Comparison of ENCODE assay signal across 8 cellular contexts in the genomic region with DNA sequence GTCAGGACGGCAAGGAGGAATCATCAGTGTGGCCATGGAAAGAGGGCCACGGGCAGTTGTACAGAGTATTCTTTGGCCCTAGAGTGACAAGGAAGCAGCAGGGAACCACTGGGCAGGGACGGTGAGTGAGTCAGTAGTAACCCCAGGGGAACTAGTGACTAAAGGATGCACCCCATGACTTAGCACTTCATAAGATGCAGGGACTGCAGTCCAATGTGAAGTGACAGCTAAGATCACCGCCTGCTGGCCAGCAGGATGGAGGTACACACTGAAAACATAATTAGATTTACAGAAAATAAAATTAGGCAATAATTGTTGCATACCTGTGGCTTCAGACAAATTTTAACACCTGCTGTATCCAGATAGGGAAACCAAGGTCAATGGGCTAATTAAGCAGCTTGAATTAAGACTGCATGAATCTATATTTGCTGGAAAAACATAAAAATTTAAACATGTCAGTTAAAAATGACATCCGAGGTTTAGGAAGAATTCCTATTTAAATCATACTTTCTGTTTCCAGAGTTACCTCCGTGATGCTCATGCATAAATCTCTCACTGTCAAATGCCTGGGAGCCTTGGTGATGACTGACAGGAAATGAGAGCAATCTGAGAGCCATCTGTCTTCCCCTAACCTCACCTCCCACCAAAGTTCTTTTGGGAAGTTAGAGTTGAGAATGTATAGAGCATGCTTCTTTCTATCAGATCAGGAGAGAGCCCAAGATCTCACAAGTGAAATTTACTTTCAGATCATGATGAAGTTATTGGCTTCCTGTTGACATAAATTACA. TPM values are rescaled to one million over a fixed set of nuclear protein-coding genes. Genes with fewer than 3 reads are reported as not detected.
DNase-seq lines count a peak whose midpoint lies in the region; ATAC-seq, FAIRE-seq and TF ChIP-seq lines count a peak whose summit lies in the region.

No MANE protein-coding gene starts in this region.

- H3K27ac Mint-ChIP-seq in natural killer cell (no peak overlapping the region), astrocyte (ENCODE audit: unreplicated experiment) (no peak overlapping the region)
- H3K27ac Mint-ChIP-seq in natural killer cell treated with Interleukin-12 subunit alpha and Interleukin-12 subunit beta and Interleukin-15 and Interleukin-18, amount 100 ng/mL, for 72 hours, result no peak overlapping the region
- no peak overlapping the region for H3K27ac Mint-ChIP-seq in stimulated activated naive CD8-positive, alpha-beta T cell treated with anti-CD3 and anti-CD28 coated beads, Interleukin-15, amount 100 ng/mL, for 72 hours

- H3K36me3 Mint-ChIP-seq in natural killer cell (no peaks in the 10 kb centered on the region), astrocyte (ENCODE audit: low read depth, unreplicated experiment) (no peaks in the 10 kb centered on the region)
- no peaks in the 10 kb centered on the region for H3K36me3 Mint-ChIP-seq in natural killer cell treated with Interleukin-12 subunit alpha and Interleukin-12 subunit beta and Interleukin-15 and Interleukin-18, amount 100 ng/mL, for 72 hours

- H3K27me3 ChIP-seq in astrocyte (ENCODE audit: insufficient read depth, low read length), result no peaks in the 10 kb centered on the region
- no peaks in the 10 kb centered on the region for H3K27me3 ChIP-seq in ascending aorta

- H2AFZ ChIP-seq in astrocyte (ENCODE audit: low read depth, low read length), result no peak overlapping the region

- H3K4me3 ChIP-seq in astrocyte (ENCODE audit: insufficient read depth, low read depth, low read length), result no peak overlapping the region
- no peak overlapping the region for H3K4me3 ChIP-seq in ascending aorta

- H3K36me3 ChIP-seq in astrocyte (ENCODE audit: insufficient read depth, low read length) (no peaks in the 10 kb centered on the region), ascending aorta (no peaks in the 10 kb centered on the region)

- intact Hi-C loops in natural killer cell (cut with micrococcal nuclease), result no loop called here
- intact Hi-C loops in ascending aorta (cut with DNase I), result no loop called here

- TF ChIP-seq CTCF in natural killer cell (IDR thresholded peaks at IDR 0.05) (no peak), astrocyte (IDR thresholded peaks at IDR 0.05; ENCODE audit: insufficient read depth, low read depth, low read length) (peak; percentile 31), omental fat pad (IDR thresholded peaks at IDR 0.05) (no peak), ascending aorta (IDR thresholded peaks at IDR 0.05) (no peak)

- H3K4me1 Mint-ChIP-seq in natural killer cell (no peaks in the 10 kb centered on the region), astrocyte (ENCODE audit: low read depth, unreplicated experiment) (peaks cover 5% of the 10 kb centered on the region)
- no peaks in the 10 kb centered on the region for H3K4me1 Mint-ChIP-seq in natural killer cell treated with Interleukin-12 subunit alpha and Interleukin-12 subunit beta and Interleukin-15 and Interleukin-18, amount 100 ng/mL, for 72 hours (ENCODE audit: low read depth in 2 of 2)
- peaks cover 7% of the 10 kb centered on the region for H3K4me1 Mint-ChIP-seq in stimulated activated naive CD8-positive, alpha-beta T cell treated with anti-CD3 and anti-CD28 coated beads, Interleukin-15, amount 100 ng/mL, for 72 hours

- H3K4me1 ChIP-seq in astrocyte (ENCODE audit: insufficient read depth, low read length) (peaks cover 3% of the 10 kb centered on the region), ascending aorta (no peaks in the 10 kb centered on the region)

- H3K27me3 Mint-ChIP-seq in natural killer cell (ENCODE audit: low read depth in 2 of 2), result peaks cover 0 to 11% of the 10 kb centered on the region in 2 donors
- H3K27me3 Mint-ChIP-seq in natural killer cell treated with Interleukin-12 subunit alpha and Interleukin-12 subunit beta and Interleukin-15 and Interleukin-18, amount 100 ng/mL, for 72 hours, result peaks cover 3 to 10% of the 10 kb centered on the region in 2 donors
- peaks cover 5% of the 10 kb centered on the region for H3K27me3 Mint-ChIP-seq in astrocyte (ENCODE audit: low read depth, unreplicated experiment)
- H3K27me3 Mint-ChIP-seq in stimulated activated naive CD8-positive, alpha-beta T cell treated with anti-CD3 and anti-CD28 coated beads, Interleukin-15, amount 100 ng/mL, for 72 hours, result no peaks in the 10 kb centered on the region

- no peak overlapping the region for H3K4me2 ChIP-seq in astrocyte (ENCODE audit: low read length)

- FAIRE-seq in astrocyte (lab: Jason Lieb, UNC), result peak; percentile 39

- DNase-seq in natural killer cell, result no peak
- no peak for DNase-seq in natural killer cell treated with Interleukin-12 subunit alpha and Interleukin-12 subunit beta and Interleukin-15 and Interleukin-18, amount 100 ng/mL, for 72 hours (ENCODE audit: low spot score)
- DNase-seq in astrocyte (ENCODE audit: low read depth), result peak; percentile 18
- no peak for DNase-seq in stimulated activated naive CD8-positive, alpha-beta T cell treated with anti-CD3 and anti-CD28 coated beads, Interleukin-15, amount 100 ng/mL, for 72 hours
- DNase-seq in omental fat pad (ENCODE audit: low spot score), result no peak
- no peak for DNase-seq in ascending aorta (ENCODE audit: low spot score in 2 of 2)

- no peak overlapping the region for H3K27ac ChIP-seq in astrocyte (ENCODE audit: low read depth, low read length)
- H3K27ac ChIP-seq in ascending aorta, result no peak overlapping the region

- H3K9me3 Mint-ChIP-seq in natural killer cell (no peaks in the 10 kb centered on the region), astrocyte (ENCODE audit: unreplicated experiment) (peaks cover 1% of the 10 kb centered on the region)
- no peaks in the 10 kb centered on the region for H3K9me3 Mint-ChIP-seq in natural killer cell treated with Interleukin-12 subunit alpha and Interleukin-12 subunit beta and Interleukin-15 and Interleukin-18, amount 100 ng/mL, for 72 hours
- H3K9me3 Mint-ChIP-seq in stimulated activated naive CD8-positive, alpha-beta T cell treated with anti-CD3 and anti-CD28 coated beads, Interleukin-15, amount 100 ng/mL, for 72 hours, result no peaks in the 10 kb centered on the region

- no peaks in the 10 kb centered on the region for H4K20me1 ChIP-seq in astrocyte (ENCODE audit: insufficient read depth, low read length)

- peak in 2 of 3 donors; percentile 27 to 49 for ATAC-seq in natural killer cell
- no peak for ATAC-seq in natural killer cell treated with Interleukin-12 subunit alpha and Interleukin-12 subunit beta and Interleukin-15 and Interleukin-18, amount 100 ng/mL, for 72 hours
- ATAC-seq in HG03460 (IDR thresholded peaks at IDR 0.05; ENCODE audit: unreplicated experiment), result peak; percentile 90
- ATAC-seq in stimulated activated naive CD8-positive, alpha-beta T cell treated with anti-CD3 and anti-CD28 coated beads, Interleukin-15, amount 100 ng/mL, for 72 hours, result peak; percentile 26
- no peak for ATAC-seq in omental fat pad (ENCODE audit: low FRiP score)
- no peak for ATAC-seq in HG03135 (IDR thresholded peaks at IDR 0.05; ENCODE audit: unreplicated experiment)

- H3K9me3 ChIP-seq in astrocyte (ENCODE audit: insufficient read depth, low read depth, low read length), result no peaks in the 10 kb centered on the region
- no peaks in the 10 kb centered on the region for H3K9me3 ChIP-seq in ascending aorta

- H3K4me3 Mint-ChIP-seq in natural killer cell, result no peak overlapping the region
- H3K4me3 Mint-ChIP-seq in natural killer cell treated with Interleukin-12 subunit alpha and Interleukin-12 subunit beta and Interleukin-15 and Interleukin-18, amount 100 ng/mL, for 72 hours, result no peak overlapping the region
- no peak overlapping the region for H3K4me3 Mint-ChIP-seq in astrocyte (ENCODE audit: unreplicated experiment)
- H3K4me3 Mint-ChIP-seq in stimulated activated naive CD8-positive, alpha-beta T cell treated with anti-CD3 and anti-CD28 coated beads, Interleukin-15, amount 100 ng/mL, for 72 hours, result no peak overlapping the region

- no peak overlapping the region for H3K9ac ChIP-seq in astrocyte (ENCODE audit: low read length)

- H3K79me2 ChIP-seq in astrocyte (ENCODE audit: insufficient read depth, low read length), result no peaks in the 10 kb centered on the region

RNA-seq across cellular contexts. Expression of a gene that starts 56.5 kb away (rescaled TPM):
- total RNA-seq in natural killer cell (not detected), astrocyte (not detected in 2 replicates), omental fat pad (under 1 TPM in 3 of 4 donors, not detected in 1; 0.09 to 0.47 (median 0.12) TPM), ascending aorta (not detected)
- not detected for total RNA-seq in natural killer cell treated with Interleukin-12 subunit alpha and Interleukin-12 subunit beta and Interleukin-15 and Interleukin-18, amount 100 ng/mL, for 72 hours

Comparison
In these comparisons a context has a peak if more than half of its experiments do, and no peak if none do; other contexts are left out.
1. ATAC-seq: peak in natural killer cell (2 of 3), HG03460 (single experiment) and stimulated activated naive CD8-positive, alpha-beta T cell treated with anti-CD3 and anti-CD28 coated beads, Interleukin-15, amount 100 ng/mL, for 72 hours (single experiment); none in natural killer cell treated with Interleukin-12 subunit alpha and Interleukin-12 subunit beta and Interleukin-15 and Interleukin-18, amount 100 ng/mL, for 72 hours (0 of 2), omental fat pad (single experiment) and HG03135 (single experiment).